Comparison of ENCODE assay signal across 8 cellular contexts in the genomic region with DNA sequence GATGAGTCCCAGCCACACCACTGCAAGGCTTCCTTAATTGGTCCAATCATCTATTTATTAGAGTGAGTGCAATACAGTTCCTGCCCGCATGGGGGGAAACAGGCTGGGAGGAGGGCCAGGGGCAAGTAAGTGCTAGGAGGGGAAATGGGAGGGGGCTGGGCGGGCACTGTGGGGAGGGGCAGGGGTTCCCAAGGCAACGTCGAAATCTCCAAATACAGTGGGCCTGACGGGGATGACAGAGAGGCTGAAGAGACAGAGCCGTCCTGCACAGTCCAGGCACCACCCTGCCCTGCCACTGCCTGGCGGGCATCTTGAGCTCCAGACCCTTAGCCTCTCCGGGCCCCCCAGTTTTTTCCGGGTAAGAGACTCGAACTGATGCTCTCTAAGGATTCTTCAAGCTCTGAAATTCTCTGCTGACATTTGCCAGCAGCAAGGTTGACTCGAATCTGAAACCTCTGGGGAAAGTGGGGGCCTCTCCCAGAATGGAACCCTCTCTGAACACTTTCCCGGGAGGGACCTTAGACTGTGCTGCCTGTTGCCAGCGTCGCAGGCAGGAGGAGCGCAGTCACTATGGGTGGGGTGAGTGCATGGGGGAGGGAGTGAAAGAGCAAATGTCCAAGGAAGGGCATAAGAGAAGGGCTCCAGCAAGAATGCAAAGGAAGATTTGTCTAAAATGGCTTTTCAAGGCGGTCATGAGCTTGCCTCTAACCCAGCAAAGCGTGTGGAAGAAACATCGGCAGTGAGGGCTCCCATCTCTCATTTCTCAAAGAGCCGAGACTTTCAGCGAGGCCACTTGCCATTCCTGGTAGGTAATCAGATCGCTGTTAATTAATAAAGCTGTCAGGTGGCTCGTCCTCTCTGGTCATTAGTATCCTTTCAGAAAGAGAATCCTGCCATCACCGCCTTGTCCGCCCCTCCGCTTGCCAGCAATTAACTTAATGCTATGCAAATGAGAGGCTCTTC.
A peak's percentile ranks its signal among the peaks of the same experiment; 100 is the strongest.
DNase-seq lines count a peak whose midpoint lies in the region; ATAC-seq and TF ChIP-seq lines count a peak whose summit lies in the region.

No MANE protein-coding gene starts in this region.

- peak overlapping the region; percentile 96 for H3K4me2 ChIP-seq in BLaER1

- peak overlapping the region; percentile 86 for H3K27ac ChIP-seq in BLaER1
- no peak overlapping the region for H3K27ac ChIP-seq in HUES64 (ENCODE audit: low read depth, low read length)
- H3K27ac ChIP-seq in SJSA1, result no peak overlapping the region; the same call in 1 of the 2 replicates
- H3K27ac ChIP-seq in heart right ventricle, result peak overlapping the region in 8 of 10 donors; percentile 42 to 87 (median 70)
- peak overlapping the region; percentile 42 for H3K27ac ChIP-seq in psoas muscle
- peak overlapping the region; percentile 74 to 79 for H3K27ac ChIP-seq in uterus

- H3K36me3 ChIP-seq in BLaER1 (no peaks in the 10 kb centered on the region), HUES64 (ENCODE audit: insufficient read depth, low read length) (no peaks in the 10 kb centered on the region), SJSA1 (no peaks in the 10 kb centered on the region), heart right ventricle (no peaks in the 10 kb centered on the region), psoas muscle (ENCODE audit: insufficient read depth in 1 of 2, low read depth in 1 of 2) (no peaks in the 10 kb centered on the region), uterus (no peaks in the 10 kb centered on the region)

- intact Hi-C loops in heart right ventricle (cut with DNase I) (no loop called here), psoas muscle (cut with DNase I) (no loop called here), uterus (cut with DNase I; ENCODE audit: low total_unique reads) (no loop called here)

- H3K27me3 ChIP-seq in BLaER1 (no peaks in the 10 kb centered on the region), HUES64 (ENCODE audit: insufficient read depth, low read length) (peaks cover 27% of the 10 kb centered on the region), SJSA1 (replicated peaks) (no peaks in the 10 kb centered on the region; the same call in 1 of the 2 replicates), heart right ventricle (peaks cover 0 to 8% (median 0%) of the 10 kb centered on the region in 7 donors), psoas muscle (ENCODE audit: insufficient read depth in 3 of 3, low read length in 2 of 3) (peaks cover 3 to 17% (median 4%) of the 10 kb centered on the region in 3 donors), uterus (no peaks in the 10 kb centered on the region)

- peaks cover 35% of the 10 kb centered on the region for H3K4me1 Mint-ChIP-seq in activated naive CD8-positive, alpha-beta T cell (ENCODE audit: low read depth)

- H3K4me3 ChIP-seq in BLaER1 (peak overlapping the region; percentile 78), HUES64 (ENCODE audit: low read length) (peak overlapping the region; percentile 76), SJSA1 (peak overlapping the region; percentile 53), heart right ventricle (peak overlapping the region; percentile 57 to 98 (median 74)), psoas muscle (peak overlapping the region; percentile 82), uterus (peak overlapping the region; percentile 71 to 72)

- TF ChIP-seq CTCF in heart right ventricle (IDR thresholded peaks at IDR 0.05) (peak in 8 of 9 donors; percentile 27 to 51 (median 40)), psoas muscle (IDR thresholded peaks at IDR 0.05) (peak; percentile 31), uterus (IDR thresholded peaks at IDR 0.05) (peak in 3 of 4 experiments; percentile 39 to 61 (median 41))

- H3K9ac ChIP-seq in BLaER1 (peak overlapping the region; percentile 84), HUES64 (ENCODE audit: low read depth, low read length) (peak overlapping the region; percentile 49)

- WGBS in HUES64, result 3% methylated on average over 25 of the region's 25 CpGs
- 2% methylated on average over 25 of the region's 25 CpGs for WGBS in heart right ventricle, 2 donors
- 1 to 2% (median 1%) methylated on average over 24 to 25 of the region's 25 CpGs for WGBS in psoas muscle, 3 donors

- H4K20me1 ChIP-seq in BLaER1, result no peaks in the 10 kb centered on the region

- H3K36me3 Mint-ChIP-seq in activated naive CD8-positive, alpha-beta T cell, result peaks cover 2% of the 10 kb centered on the region

- ATAC-seq in GM19043 (IDR thresholded peaks at IDR 0.05; ENCODE audit: low read depth, unreplicated experiment) (peak; percentile 59), heart right ventricle (peak; percentile 72 to 87 (median 80)), psoas muscle (peak; percentile 39 to 72 (median 61))

- H3K9me3 Mint-ChIP-seq in activated naive CD8-positive, alpha-beta T cell (ENCODE audit: low read depth), result no peaks in the 10 kb centered on the region

- H3K9me3 ChIP-seq in BLaER1, result peaks cover 14% of the 10 kb centered on the region
- no peaks in the 10 kb centered on the region for H3K9me3 ChIP-seq in HUES64 (ENCODE audit: insufficient read depth, low read depth, low read length)
- no peaks in the 10 kb centered on the region for H3K9me3 ChIP-seq in SJSA1 (replicated peaks)
- H3K9me3 ChIP-seq in heart right ventricle, result peaks cover 0 to 13% (median 0%) of the 10 kb centered on the region in 11 donors
- no peaks in the 10 kb centered on the region for H3K9me3 ChIP-seq in psoas muscle
- H3K9me3 ChIP-seq in uterus, result no peaks in the 10 kb centered on the region

- H3K27me3 Mint-ChIP-seq in activated naive CD8-positive, alpha-beta T cell, result no peaks in the 10 kb centered on the region

- H3K4me1 ChIP-seq in BLaER1 (peaks cover 19% of the 10 kb centered on the region), HUES64 (ENCODE audit: insufficient read depth, low read length) (0 out of 2 replicates have a peak, but pooled peaks cover 4% of the 10 kb centered on the region), SJSA1 (replicated peaks) (0 out of 2 replicates have a peak, but pooled peaks cover 3% of the 10 kb centered on the region), heart right ventricle (peaks cover 0 to 19% (median 17%) of the 10 kb centered on the region in 9 donors), psoas muscle (peaks cover 13% of the 10 kb centered on the region), uterus (no peaks in the 10 kb centered on the region)

- H3K4me3 Mint-ChIP-seq in activated naive CD8-positive, alpha-beta T cell, result peak overlapping the region; percentile 98

- peak overlapping the region; percentile 99 for H3K27ac Mint-ChIP-seq in activated naive CD8-positive, alpha-beta T cell

- peak in 1 of 2 experiments; percentile 49 for DNase-seq in SJSA1 (ENCODE audit: low read depth in 1 of 2, low spot score in 2 of 2)
- peak; percentile 30 to 48 for DNase-seq in heart right ventricle
- DNase-seq in psoas muscle, result peak in 1 of 2 donors; percentile 45
- peak; percentile 35 to 38 for DNase-seq in uterus

- no peak for TF ChIP-seq POLR2A in uterus (IDR thresholded peaks at IDR 0.05)

Comparison
In these comparisons a context has a peak if more than half of its experiments do, and no peak if none do; other contexts are left out.
1. H3K27ac ChIP-seq: peak in BLaER1 (single experiment), heart right ventricle (8 of 10), psoas muscle (single experiment) and uterus (2 of 2); none in HUES64 (single experiment) and SJSA1 (single experiment).
2. Peak in every context shown above with its lines, with median percentiles within 50 percentile points of each other: H3K4me3 ChIP-seq, ATAC-seq and CTCF ChIP-seq.